ENCODE assay signal across 32 cellular contexts in the genomic region with DNA sequence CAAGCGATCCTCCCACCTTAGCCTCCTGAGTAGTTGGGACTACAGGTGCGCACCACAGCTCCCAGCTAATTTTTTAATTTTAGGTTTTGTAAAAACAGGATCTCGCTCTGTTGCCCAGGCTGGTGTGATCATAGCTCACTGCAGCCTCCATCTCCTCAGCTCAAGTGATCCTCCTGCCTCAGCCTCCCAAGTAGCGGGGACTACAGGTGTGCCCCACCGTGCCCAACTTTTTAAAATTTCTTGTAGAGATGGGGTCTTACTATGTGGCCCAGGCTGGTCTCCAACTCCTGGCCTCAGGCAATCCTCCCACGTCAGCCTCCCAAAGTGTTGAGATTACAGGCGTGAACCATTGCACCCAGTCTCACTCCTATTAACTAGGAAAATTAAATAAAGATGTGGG.
"Had no signal": no experiment of that assay in that cellular context is flagged by ENCODE, and none has a peak within 500 bp of the region (broad histone marks: within the 10 kb centered on the region; RNA-seq: fewer than 3 reads in every experiment).

No MANE protein-coding gene starts in this region.

- H3K4me1 ChIP-seq: parathyroid adenoma, psoas muscle, right lobe of liver, sigmoid colon, suprapubic skin, testis, tibial artery, transverse colon, upper lobe of left lung, vagina had no signal

- H3K27ac Mint-ChIP-seq: natural killer cell treated with Interleukin-12 subunit alpha and Interleukin-12 subunit beta and Interleukin-15 and Interleukin-18, amount 100 ng/mL, for 72 hours; nephron progenitor cell; progenitor cell of endocrine pancreas; stimulated activated memory B cell treated with anti-CD40 and anti-IgM and Interleukin-4, amounts not matched to agents 10 μg/mL and 1 μg/mL and 100 μg/mL, for 72 hours had no signal

- H3K36me3 ChIP-seq: neutrophil, ovary, right lobe of liver, sigmoid colon, suprapubic skin, tibial artery, transverse colon, upper lobe of left lung, vagina had no signal

- H3K27me3 ChIP-seq: ovary, right lobe of liver, sigmoid colon, suprapubic skin, testis, tibial artery, transverse colon, upper lobe of left lung, vagina had no signal

- H3K9me3 ChIP-seq: neutrophil, ovary, psoas muscle, right lobe of liver, sigmoid colon, suprapubic skin, testis, tibial artery, transverse colon, upper lobe of left lung, vagina had no signal

- H3K9me3 Mint-ChIP-seq: naive B cell; naive thymus-derived CD8-positive, alpha-beta T cell; natural killer cell treated with Interleukin-12 subunit alpha and Interleukin-12 subunit beta and Interleukin-15 and Interleukin-18, amount 100 ng/mL, for 72 hours; nephron progenitor cell; neural crest cell; stimulated activated memory B cell treated with anti-CD40 and anti-IgM and Interleukin-4, amounts not matched to agents 10 μg/mL and 1 μg/mL and 100 μg/mL, for 72 hours; stimulated activated naive CD8-positive, alpha-beta T cell treated with anti-CD3 and anti-CD28 coated beads, Interleukin-15, amount 100 ng/mL, for 72 hours had no signal

- H3K27me3 Mint-ChIP-seq: naive thymus-derived CD8-positive, alpha-beta T cell; natural killer cell treated with Interleukin-12 subunit alpha and Interleukin-12 subunit beta and Interleukin-15 and Interleukin-18, amount 100 ng/mL, for 72 hours; stimulated activated naive CD8-positive, alpha-beta T cell treated with anti-CD3 and anti-CD28 coated beads, Interleukin-15, amount 100 ng/mL, for 72 hours had no signal

- H3K27ac ChIP-seq: neutrophil, ovary, parathyroid adenoma, psoas muscle, right lobe of liver, sigmoid colon, suprapubic skin, testis, tibial artery, transverse colon, upper lobe of left lung, vagina had no signal

- H3K4me1 Mint-ChIP-seq: naive B cell; nephron progenitor cell; neural crest cell; stimulated activated memory B cell treated with anti-CD40 and anti-IgM and Interleukin-4, amounts not matched to agents 10 μg/mL and 1 μg/mL and 100 μg/mL, for 72 hours; stimulated activated naive CD8-positive, alpha-beta T cell treated with anti-CD3 and anti-CD28 coated beads, Interleukin-15, amount 100 ng/mL, for 72 hours had no signal

- H3K4me3 Mint-ChIP-seq: naive B cell; naive thymus-derived CD8-positive, alpha-beta T cell; natural killer cell treated with Interleukin-12 subunit alpha and Interleukin-12 subunit beta and Interleukin-15 and Interleukin-18, amount 100 ng/mL, for 72 hours; nephron progenitor cell; neural crest cell; stimulated activated memory B cell treated with anti-CD40 and anti-IgM and Interleukin-4, amounts not matched to agents 10 μg/mL and 1 μg/mL and 100 μg/mL, for 72 hours; stimulated activated naive CD8-positive, alpha-beta T cell treated with anti-CD3 and anti-CD28 coated beads, Interleukin-15, amount 100 ng/mL, for 72 hours had no signal

- H3K4me3 ChIP-seq: ovary, psoas muscle, right lobe of liver, sigmoid colon, suprapubic skin, testis, tibial artery, transverse colon, upper lobe of left lung, vagina had no signal

- H3K36me3 Mint-ChIP-seq: naive B cell; naive thymus-derived CD8-positive, alpha-beta T cell; natural killer cell treated with Interleukin-12 subunit alpha and Interleukin-12 subunit beta and Interleukin-15 and Interleukin-18, amount 100 ng/mL, for 72 hours; stimulated activated memory B cell treated with anti-CD40 and anti-IgM and Interleukin-4, amounts not matched to agents 10 μg/mL and 1 μg/mL and 100 μg/mL, for 72 hours had no signal

- DNase-seq: naive B cell; naive thymus-derived CD8-positive, alpha-beta T cell; nephron progenitor cell; nucleus accumbens; ovary; posterior cingulate gyrus; psoas muscle; right cardiac atrium; right lobe of liver; sigmoid colon; small intestine; stimulated activated CD4-positive, alpha-beta T cell treated with anti-CD3 and anti-CD28 coated beads, Interleukin-15, amount 100 ng/mL, for 24 hours; stimulated activated CD4-positive, alpha-beta T cell treated with anti-CD3 and anti-CD28 coated beads, Interleukin-2, amount 100 ng/mL, for 24 hours; stimulated activated CD4-positive, alpha-beta T cell treated with anti-CD3 and anti-CD28 coated beads, Interleukin-2, amount 100 ng/mL, for 48 hours; stimulated activated CD4-positive, alpha-beta T cell treated with anti-CD3 and anti-CD28 coated beads, Interleukin-4, amount 100 ng/mL, for 24 hours; stimulated activated CD8-positive, alpha-beta memory T cell treated with anti-CD3 and anti-CD28 coated beads, Interleukin-4, amount 100 ng/mL, for 48 hours; stimulated activated naive CD4-positive, alpha-beta T cell; stimulated activated naive CD8-positive, alpha-beta T cell treated with anti-CD3 and anti-CD28 coated beads, Interleukin-15, amount 100 ng/mL, for 72 hours; stimulated activated naive CD8-positive, alpha-beta T cell treated with anti-CD3 and anti-CD28 coated beads, Interleukin-15, Interleukin-2, amounts not matched to agents 100 U/mL and 50 U/mL, for 24 hours; substantia nigra; testis; tibial artery; transverse colon; upper lobe of left lung had no signal

- ATAC-seq: naive thymus-derived CD8-positive, alpha-beta T cell; natural killer cell treated with Interleukin-12 subunit alpha and Interleukin-12 subunit beta and Interleukin-15 and Interleukin-18, amount 100 ng/mL, for 72 hours; psoas muscle; right cardiac atrium; right lobe of liver; stimulated activated memory B cell treated with anti-CD40 and anti-IgM and Interleukin-4, amounts not matched to agents 10 μg/mL and 1 μg/mL and 100 μg/mL, for 72 hours; stimulated activated naive CD8-positive, alpha-beta T cell treated with anti-CD3 and anti-CD28 coated beads, Interleukin-15, amount 100 ng/mL, for 72 hours; stimulated activated naive CD8-positive, alpha-beta T cell treated with anti-CD3 and anti-CD28 coated beads, Interleukin-15, Interleukin-2, amounts not matched to agents 100 U/mL and 50 U/mL, for 24 hours had no signal
